Comparison of ENCODE assay signal across 1 cellular context in genomic region chr19:51473009-51473707, GRCh38.
TF ChIP-seq lines count a peak whose summit lies in the region.

No MANE protein-coding gene starts in this region.

TF ChIP-seq in K562, 482 proteins besides CTCF, POLR2A, EP300 and RAD21 (continued from another document and continues in another):
- peak; percentile 79 for TF ChIP-seq ZNF592 (IDR thresholded peaks at IDR 0.05)
- TF ChIP-seq ELK3 (CRISPR knock-in tag; IDR thresholded peaks at IDR 0.05), result no peak
- peak in 1 of 2 experiments; percentile 58; a peak in 2 of 4 replicates for TF ChIP-seq TBL1XR1 (IDR thresholded peaks at IDR 0.05; ENCODE audit: low read length in 2 of 2)
- no peak for TF ChIP-seq MAX (CRISPR knock-in tag; IDR thresholded peaks at IDR 0.05)
- TF ChIP-seq MITF (IDR thresholded peaks at IDR 0.05), result no peak
- no peak for TF ChIP-seq ZNF3 (CRISPR knock-in tag; IDR thresholded peaks at IDR 0.05)
- TF ChIP-seq DPF2 (IDR thresholded peaks at IDR 0.05), result 0 out of 2 replicates have a peak, but pooled peaks have one; percentile 14
- TF ChIP-seq DDX20 (tag; IDR thresholded peaks at IDR 0.05; ENCODE audit: low read depth), result no peak
- TF ChIP-seq CBFA2T2 (conservative IDR thresholded peaks at IDR 0.05), result 0 out of 2 replicates have a peak, but pooled peaks have one; percentile 7
- TF ChIP-seq PYGO2 (tag; IDR thresholded peaks at IDR 0.05), result no peak
- no peak for TF ChIP-seq ZBTB11 (CRISPR knock-in tag; IDR thresholded peaks at IDR 0.05)
- TF ChIP-seq ID3 (CRISPR knock-in tag; IDR thresholded peaks at IDR 0.05), result no peak
- TF ChIP-seq ID3 (tag; IDR thresholded peaks at IDR 0.05), result no peak
- 0 out of 2 replicates have a peak, but pooled peaks have one; percentile 37 for TF ChIP-seq JUND (IDR thresholded peaks at IDR 0.05; ENCODE audit: borderline replicate concordance, low read depth, low read length)
- TF ChIP-seq JUND (tag; IDR thresholded peaks at IDR 0.05; ENCODE audit: borderline replicate concordance, low read depth, low read length), result peak; percentile 29; the same call in 1 of the 3 replicates
- no peak for TF ChIP-seq ZNF583 (CRISPR knock-in tag; IDR thresholded peaks at IDR 0.05)
- no peak for TF ChIP-seq FOXP4 (CRISPR knock-in tag; IDR thresholded peaks at IDR 0.05; ENCODE audit: borderline replicate concordance)
- TF ChIP-seq BHLHE40 (IDR thresholded peaks at IDR 0.05; ENCODE audit: low read length), result 0 out of 2 replicates have a peak, but pooled peaks have one; percentile 37
- no peak for TF ChIP-seq CHD2 (IDR thresholded peaks at IDR 0.05; ENCODE audit: low read depth, low read length)
- no peak for TF ChIP-seq ZBTB1 (CRISPR knock-in tag; IDR thresholded peaks at IDR 0.05; ENCODE audit: borderline replicate concordance, low read depth)
- TF ChIP-seq THAP12 (CRISPR knock-in tag; IDR thresholded peaks at IDR 0.05), result no peak
- TF ChIP-seq CUX1 (CRISPR knock-in tag; IDR thresholded peaks at IDR 0.05), result no peak
- TF ChIP-seq BCLAF1 (IDR thresholded peaks at IDR 0.05; ENCODE audit: borderline replicate concordance in 1 of 2, control insufficient read depth in 1 of 2, low read depth in 2 of 2, low read length in 1 of 2), result no peak
- peak; percentile 46; the same call in 1 of the 2 replicates for TF ChIP-seq CREM (IDR thresholded peaks at IDR 0.05; ENCODE audit: low read depth)
- no peak for TF ChIP-seq CBX3 (IDR thresholded peaks at IDR 0.05; ENCODE audit: borderline replicate concordance in 1 of 2, low read length in 2 of 2)
- no peak for TF ChIP-seq NR2F6 (CRISPR knock-in tag; IDR thresholded peaks at IDR 0.05)
- TF ChIP-seq NR2C2 (CRISPR knock-in tag; IDR thresholded peaks at IDR 0.05), result no peak
- no peak for TF ChIP-seq NR2C2 (tag; IDR thresholded peaks at IDR 0.05)
- no peak for TF ChIP-seq MEIS2 (IDR thresholded peaks at IDR 0.05; ENCODE audit: partially characterized antibody)
- TF ChIP-seq ZNF507 (tag; conservative IDR thresholded peaks at IDR 0.05), result no peak
- TF ChIP-seq RBM25 (IDR thresholded peaks at IDR 0.05; ENCODE audit: low read depth, low read length, severe bottlenecking), result no peak
